ENCODE assay signal across 26 cellular contexts in the genomic region with DNA sequence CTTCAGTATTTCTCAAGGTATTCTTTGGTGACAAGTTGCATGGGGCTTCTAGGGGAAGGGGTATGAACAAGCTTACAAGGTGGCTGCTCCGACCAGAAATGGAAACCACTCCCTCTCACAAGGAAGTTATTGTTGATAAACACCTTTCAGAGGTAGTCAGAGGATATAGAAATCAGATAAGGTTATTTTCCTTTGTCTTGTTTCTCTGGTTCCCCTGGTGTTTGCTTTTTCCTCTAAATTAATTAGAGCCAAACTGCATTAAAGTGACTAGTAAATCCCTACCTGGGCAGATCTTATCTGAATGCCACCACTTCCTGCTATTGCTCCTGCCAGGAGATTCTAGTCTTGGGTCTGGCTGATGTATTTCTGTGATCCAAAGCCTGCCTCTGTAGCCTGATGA.
"Had no signal": no experiment of that assay in that cellular context is flagged by ENCODE, and none has a peak within 500 bp of the region (broad histone marks: within the 10 kb centered on the region; RNA-seq: fewer than 3 reads in every experiment).

No MANE protein-coding gene starts in this region.

- H3K36me3 ChIP-seq: gastrocnemius medialis, ovary, right atrium auricular region, stomach, thyroid gland had no signal

- DNase-seq: activated CD4-positive, alpha-beta T cell treated with anti-CD3 and anti-CD28 coated beads for 48 hours; activated CD4-positive, alpha-beta T cell treated with anti-CD3 and anti-CD28 coated beads, Interleukin-2, amount 50 U/mL, for 48 hours; activated CD8-positive, alpha-beta memory T cell treated with anti-CD3 and anti-CD28 coated beads for 24 hours; activated effector memory CD4-positive, alpha-beta T cell treated with Interleukin-2 at 50 U/mL for 16 hours; activated naive CD4-positive, alpha-beta T cell treated with Interleukin-2 at 50 U/mL for 16 hours; aorta; body of pancreas; dermis blood vessel endothelial cell; effector CD8-positive, alpha-beta T cell; gastrocnemius medialis; glutamatergic neuron; islet precursor cell; naive B cell; ovary; psoas muscle; stimulated activated CD4-positive, alpha-beta T cell treated with anti-CD3 and anti-CD28 coated beads, Interleukin-1b, Interleukin-23, amount 100 ng/mL, for 48 hours; stimulated activated CD4-positive, alpha-beta T cell treated with anti-CD3 and anti-CD28 coated beads, Interleukin-4, amount 100 ng/mL, for 4 hours; stimulated activated CD8-positive, alpha-beta memory T cell treated with anti-CD3 and anti-CD28 coated beads, Interleukin-4, amount 100 ng/mL, for 48 hours; stimulated activated naive B cell treated with anti-CD40 and anti-IgM and Interleukin-4, amounts not matched to agents 10 μg/mL and 1 μg/mL and 100 μg/mL, for 72 hours; stomach; T-helper 1 cell; thyroid gland had no signal

- FAIRE-seq: colon, endometrium had no signal

- H3K27ac ChIP-seq: body of pancreas, gastrocnemius medialis, ovary, psoas muscle, right atrium auricular region, stomach, thyroid gland had no signal

- H3K4me3 ChIP-seq: body of pancreas, gastrocnemius medialis, ovary, psoas muscle, right atrium auricular region, smooth muscle cell, stomach, thyroid gland had no signal

- H3K27me3 ChIP-seq: body of pancreas, gastrocnemius medialis, ovary, right atrium auricular region, stomach, thyroid gland had no signal

- H3K4me1 ChIP-seq: body of pancreas, gastrocnemius medialis, psoas muscle, right atrium auricular region, stomach, thyroid gland had no signal

- H3K9me3 ChIP-seq: body of pancreas, gastrocnemius medialis, ovary, psoas muscle, right atrium auricular region, stomach, thyroid gland had no signal
